Comparison of ENCODE assay signal across 10 cellular contexts in genomic region chr17:55769625-55770000, GRCh38. TPM values are rescaled to one million over a fixed set of nuclear protein-coding genes. Genes with fewer than 3 reads are reported as not detected.
DNase-seq lines count a peak whose midpoint lies in the region; ATAC-seq, FAIRE-seq and TF ChIP-seq lines count a peak whose summit lies in the region.
"Had no signal": no experiment of that assay in that cellular context is flagged by ENCODE, and none has a peak within 500 bp of the region (broad histone marks: within the 10 kb centered on the region; RNA-seq: fewer than 3 reads in every experiment).

No MANE protein-coding gene starts in this region.

- peaks cover 5% of the 10 kb centered on the region for H3K4me1 ChIP-seq in mesenchymal stem cell (ENCODE audit: control insufficient read depth, insufficient read depth, low read depth, low read length)
- H3K4me1 ChIP-seq in thyroid gland = peaks cover 4 to 23% of the 10 kb centered on the region in 2 donors

- ATAC-seq in activated naive CD8-positive, alpha-beta T cell treated with anti-CD3 and anti-CD28 coated beads, Interleukin-2, amount 50 U/mL, for 24 hours = no peak

- no peak for TF ChIP-seq POLR2A in thyroid gland (IDR thresholded peaks at IDR 0.05)

- peaks cover 25% of the 10 kb centered on the region for H3K79me1 ChIP-seq in mesenchymal stem cell (replicated peaks; ENCODE audit: low read length, poor library complexity, severe bottlenecking)

- no peak overlapping the region for H2BK120ac ChIP-seq in mesenchymal stem cell (ENCODE audit: low read depth, low read length)

- H3K36me3 ChIP-seq in mesenchymal stem cell (ENCODE audit: control insufficient read depth in 1 of 2, insufficient read depth in 2 of 2, low read depth in 1 of 2, low read length in 2 of 2) (peaks cover 17 to 44% of the 10 kb centered on the region in 2 experiments), thyroid gland (peaks cover 8 to 11% of the 10 kb centered on the region in 2 donors)

- no peak overlapping the region for H4K91ac ChIP-seq in mesenchymal stem cell (ENCODE audit: low read length)

- H2BK12ac ChIP-seq in mesenchymal stem cell (ENCODE audit: low read length in 2 of 2) = no peak overlapping the region

- H3K9ac ChIP-seq in mesenchymal stem cell (ENCODE audit: low read length) = peak overlapping the region; percentile 68

- H3K27me3 ChIP-seq in mesenchymal stem cell (ENCODE audit: control insufficient read depth in 1 of 2, insufficient read depth in 1 of 2, low read length in 2 of 2) (no peaks in the 10 kb centered on the region), thyroid gland (no peaks in the 10 kb centered on the region)

- no peak overlapping the region for H2BK15ac ChIP-seq in mesenchymal stem cell (ENCODE audit: low read depth, poor library complexity, severe bottlenecking)

- no peaks in the 10 kb centered on the region for H3K9me3 ChIP-seq in mesenchymal stem cell (ENCODE audit: control insufficient read depth, low read length)
- no peaks in the 10 kb centered on the region for H3K9me3 ChIP-seq in thyroid gland

- H2BK5ac ChIP-seq in mesenchymal stem cell (ENCODE audit: low read depth, low read length, poor library complexity, severe bottlenecking) = no peak overlapping the region

- peak overlapping the region; percentile 16 for H4K8ac ChIP-seq in mesenchymal stem cell (ENCODE audit: low read length)

- H3K4me2 ChIP-seq in mesenchymal stem cell (ENCODE audit: low read length, poor library complexity, severe bottlenecking) = no peak overlapping the region

- H3K14ac ChIP-seq in mesenchymal stem cell (ENCODE audit: low read length in 2 of 2) = no peak overlapping the region

- no peak overlapping the region for H3K27ac Mint-ChIP-seq in activated naive CD8-positive, alpha-beta T cell treated with anti-CD3 and anti-CD28 coated beads, Interleukin-2, amount 50 U/mL, for 24 hours
- H3K27ac Mint-ChIP-seq: CD8-positive, alpha-beta memory T cell had no signal

- peaks cover 11% of the 10 kb centered on the region for H3K36me3 Mint-ChIP-seq in activated naive CD8-positive, alpha-beta T cell treated with anti-CD3 and anti-CD28 coated beads, Interleukin-2, amount 50 U/mL, for 24 hours (ENCODE audit: low read depth)

- TF ChIP-seq CTCF in AG04449 (IDR thresholded peaks at IDR 0.05; ENCODE audit: insufficient read depth, low read length, missing control alignments) (no peak), cardiac fibroblast (IDR thresholded peaks at IDR 0.05; ENCODE audit: low read depth, low read length) (no peak), thyroid gland (IDR thresholded peaks at IDR 0.05) (no peak)

- no peak overlapping the region for H2AK5ac ChIP-seq in mesenchymal stem cell (ENCODE audit: low read length, severe bottlenecking)

- H3K9me3 Mint-ChIP-seq in activated naive CD8-positive, alpha-beta T cell treated with anti-CD3 and anti-CD28 coated beads, Interleukin-2, amount 50 U/mL, for 24 hours = no peaks in the 10 kb centered on the region
- H3K9me3 Mint-ChIP-seq: CD8-positive, alpha-beta memory T cell had no signal

- no peak overlapping the region for H2AFZ ChIP-seq in mesenchymal stem cell (ENCODE audit: low read depth, low read length)

- no peak overlapping the region for H3K4me3 Mint-ChIP-seq in activated naive CD8-positive, alpha-beta T cell treated with anti-CD3 and anti-CD28 coated beads, Interleukin-2, amount 50 U/mL, for 24 hours
- H3K4me3 Mint-ChIP-seq: CD8-positive, alpha-beta memory T cell had no signal

- H3K27ac ChIP-seq in mesenchymal stem cell (ENCODE audit: low read length, poor library complexity, severe bottlenecking) (no peak overlapping the region), thyroid gland (peak overlapping the region in 1 of 3 donors; percentile 38), caudate nucleus (ENCODE audit: low read depth, low read length) (no peak overlapping the region)

- peak overlapping the region in 1 of 2 experiments; percentile 6 for H3K18ac ChIP-seq in mesenchymal stem cell (ENCODE audit: low read depth in 1 of 2, low read length in 2 of 2)

- intact Hi-C loops in thyroid gland (cut with DNase I) = no loop called here

- 51% methylated on average over 6 of the region's 6 CpGs for WGBS in mesenchymal stem cell
- 68 to 73% methylated on average over 6 of the region's 6 CpGs for WGBS in thyroid gland, 2 donors

- no peaks in the 10 kb centered on the region for H3K27me3 Mint-ChIP-seq in activated naive CD8-positive, alpha-beta T cell treated with anti-CD3 and anti-CD28 coated beads, Interleukin-2, amount 50 U/mL, for 24 hours
- H3K27me3 Mint-ChIP-seq: CD8-positive, alpha-beta memory T cell had no signal

- peak; percentile 59 for DNase-seq in AG04449 (ENCODE audit: low read depth, low spot score)
- peak; percentile 64 for DNase-seq in HTR-8/SVneo (ENCODE audit: insufficient read length, low spot score)
- peak; percentile 80 to 92 for DNase-seq in cardiac fibroblast (ENCODE audit: low read depth in 2 of 2)
- DNase-seq in mesenchymal stem cell = peak; percentile 89
- DNase-seq in thyroid gland = no peak
- DNase-seq in caudate nucleus (lab: John Stamatoyannopoulos, UW) = no peak
- DNase-seq in activated naive CD8-positive, alpha-beta T cell treated with anti-CD3 and anti-CD28 coated beads, Interleukin-2, amount 50 U/mL, for 24 hours = no peak
- DNase-seq in iPS-NIHi7 (ENCODE audit: extremely low spot score) = no peak
- DNase-seq: activated CD8-positive, alpha-beta memory T cell treated with anti-CD3 and anti-CD28 coated beads for 24 hours; CD8-positive, alpha-beta memory T cell had no signal

- peak overlapping the region in 1 of 2 experiments; percentile 1 for H3K4ac ChIP-seq in mesenchymal stem cell (ENCODE audit: low read depth in 1 of 2, low read length in 2 of 2)

- no peak for FAIRE-seq in HTR-8/SVneo (lab: Jason Lieb, UNC)

- POLR2A ChIA-PET in AG04449 (lab: Yijun Ruan, JAX) = interaction anchor here (0.7 to 2.2 kb wide), 2 partner anchors 18 to 47 kb away, joined by 3 to 10 read pairs; partner anchors contain the start of genes PCTP and TMEM100

- no peaks in the 10 kb centered on the region for H3K4me1 Mint-ChIP-seq in activated naive CD8-positive, alpha-beta T cell treated with anti-CD3 and anti-CD28 coated beads, Interleukin-2, amount 50 U/mL, for 24 hours
- H3K4me1 Mint-ChIP-seq: CD8-positive, alpha-beta memory T cell had no signal

- H3K4me3 ChIP-seq in AG04449 (ENCODE audit: low read depth, low read length) = no peak overlapping the region
- no peak overlapping the region for H3K4me3 ChIP-seq in cardiac fibroblast (replicated peaks in 1 of 2; ENCODE audit: low read depth in 2 of 2, low read length in 2 of 2)
- H3K4me3 ChIP-seq in mesenchymal stem cell (ENCODE audit: insufficient read depth in 1 of 2, low read depth in 1 of 2, low read length in 2 of 2) = peak overlapping the region in 1 of 2 experiments; percentile 34
- no peak overlapping the region for H3K4me3 ChIP-seq in thyroid gland (replicated peaks in 1 of 3)

- no peak overlapping the region for H3K23ac ChIP-seq in mesenchymal stem cell (ENCODE audit: low read length in 2 of 2)

- CTCF ChIA-PET in AG04449 (lab: Yijun Ruan, JAX) = interaction anchor here (0.7 to 7.8 kb wide), 18 partner anchors 8 to 822 kb away, joined by 3 to 199 read pairs (median 10); partner anchors contain the start of genes PCTP and TMEM100

RNA-seq across cellular contexts. Expression of gene PCTP, which starts 18.8 kb away (rescaled TPM):
- polyA plus RNA-seq in mesenchymal stem cell (2013, experiment 1 of 2) = 37.2 TPM
- 37.5 TPM for polyA plus RNA-seq in mesenchymal stem cell (2013, experiment 2 of 2)
- total RNA-seq in thyroid gland = 10 to 100 TPM; 13.7 to 17.2 (median 14.8) TPM

RNA-seq across cellular contexts. Expression of gene TMEM100, which starts 46.9 kb away (rescaled TPM):
- polyA plus RNA-seq in mesenchymal stem cell (2013, experiment 1 of 2) = 151 TPM
- polyA plus RNA-seq in mesenchymal stem cell (2013, experiment 2 of 2) = 182 TPM
- 10 to 100 TPM in 1 of 4 donors, 1 to 10 TPM in 3; 2.5 to 12.9 (median 6.4) TPM for total RNA-seq in thyroid gland
- total RNA-seq: CD8-positive, alpha-beta memory T cell had no signal
- polyA plus RNA-seq: CD8-positive, alpha-beta memory T cell had no signal

Comparison
In these comparisons a context has a peak if more than half of its experiments do, and no peak if none do; other contexts are left out.
1. DNase-seq: peak in AG04449 (single experiment), HTR-8/SVneo (single experiment), cardiac fibroblast (2 of 2) and mesenchymal stem cell (single experiment); none in thyroid gland (0 of 2), caudate nucleus (0 of 61), activated naive CD8-positive, alpha-beta T cell treated with anti-CD3 and anti-CD28 coated beads, Interleukin-2, amount 50 U/mL, for 24 hours (single experiment) and iPS-NIHi7 (single experiment).